Comparison of ENCODE assay signal across 9 cellular contexts in the genomic region with DNA sequence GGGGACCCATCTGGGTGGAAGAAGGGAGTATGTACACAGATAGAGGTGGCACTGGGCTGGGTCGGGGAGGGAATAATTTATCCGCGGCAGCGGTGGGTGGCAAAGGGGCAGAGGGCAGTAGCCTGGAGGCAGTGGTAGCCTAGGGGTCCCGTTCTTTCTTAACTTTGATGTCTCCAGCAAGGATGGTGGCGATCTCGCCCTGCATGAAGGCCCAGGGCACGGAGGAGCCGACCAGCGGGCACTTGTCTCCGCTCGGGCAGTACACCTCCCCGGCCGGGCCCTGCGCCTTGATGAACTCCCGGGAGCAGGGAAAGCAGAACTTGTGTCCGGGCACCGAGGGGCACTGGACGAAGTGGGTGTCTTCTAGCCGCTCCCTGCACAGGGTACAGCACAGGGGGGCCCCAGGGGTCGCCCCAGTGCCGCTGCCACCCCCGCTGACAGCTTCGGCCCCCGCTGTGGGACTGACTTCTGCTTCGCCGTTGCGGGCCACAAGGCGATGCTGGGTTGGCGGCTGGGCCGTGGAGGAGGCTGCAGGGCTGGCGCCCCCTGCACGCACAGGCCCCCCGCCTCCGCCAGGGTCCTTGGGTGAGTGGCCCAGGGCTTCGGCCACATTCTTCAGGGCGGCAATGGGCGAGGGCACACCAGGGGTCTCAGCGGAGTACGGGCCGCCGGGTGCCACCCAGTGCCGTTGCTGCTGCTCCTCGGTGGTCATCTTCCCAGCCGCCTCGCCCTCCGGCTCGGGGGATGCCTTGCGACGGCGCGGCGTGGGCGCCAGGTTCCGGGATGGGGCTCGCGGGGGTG. TPM values are rescaled to one million over a fixed set of nuclear protein-coding genes. Genes with fewer than 3 reads are reported as not detected.
DNase-seq lines count a peak whose midpoint lies in the region; ATAC-seq lines count a peak whose summit lies in the region.
"Had no signal": no experiment of that assay in that cellular context is flagged by ENCODE, and none has a peak within 500 bp of the region (broad histone marks: within the 10 kb centered on the region; RNA-seq: fewer than 3 reads in every experiment).

No MANE protein-coding gene starts in this region.

- DNase-seq in activated CD4-positive, alpha-beta T cell treated with anti-CD3 and anti-CD28 coated beads for 36 hours = no peak
- DNase-seq in activated CD4-positive, alpha-beta T cell treated with anti-CD3 and anti-CD28 coated beads for 4 hours = no peak
- no peak for DNase-seq in activated CD8-positive, alpha-beta T cell treated with anti-CD3 and anti-CD28 coated beads, Interleukin-2, amount 10 ng/mL, durations not matched to agents 7 days and 5 days
- peak; percentile 36 to 40 for DNase-seq in left colon
- DNase-seq in stimulated activated naive CD4-positive, alpha-beta T cell treated with Interleukin-2 at 50 U/mL for 16 hours (lab: John Stamatoyannopoulos, UW) = no peak
- no peak for DNase-seq in NCI-H510A treated with DMSO at 0.1 percent for 48 hours (lab: John Stamatoyannopoulos, UW)

- CTCF ChIA-PET in activated CD4-positive, alpha-beta T cell treated with anti-CD3 and anti-CD28 coated beads for 36 hours (lab: Charles Lee) = interaction anchor here (0.6 to 8.2 kb wide), 5 partner anchors 10 to 67 kb away, joined by 3 to 84 read pairs (median 4); a partner anchor contains a TSS
- CTCF ChIA-PET in activated CD8-positive, alpha-beta T cell treated with anti-CD3 and anti-CD28 coated beads, Interleukin-2, amount 10 ng/mL, durations not matched to agents 7 days and 5 days (lab: Charles Lee) = interaction anchor here (0.6 to 3.8 kb wide), 8 partner anchors 18 to 129 kb away, joined by 3 to 29 read pairs (median 7); a partner anchor contains a TSS

- peak overlapping the region; percentile 66 for H3K4me3 Mint-ChIP-seq in activated CD4-positive, alpha-beta T cell treated with anti-CD3 and anti-CD28 coated beads for 36 hours
- peak overlapping the region; percentile 3 for H3K4me3 Mint-ChIP-seq in activated CD8-positive, alpha-beta T cell treated with anti-CD3 and anti-CD28 coated beads, Interleukin-2, amount 10 ng/mL, durations not matched to agents 7 days and 5 days
- H3K4me3 Mint-ChIP-seq in stimulated activated memory B cell treated with anti-CD40 and anti-IgM and Interleukin-4, amounts not matched to agents 10 μg/mL and 1 μg/mL and 100 μg/mL, for 72 hours = peak overlapping the region; percentile 27

- H3K36me3 Mint-ChIP-seq in activated CD4-positive, alpha-beta T cell treated with anti-CD3 and anti-CD28 coated beads for 36 hours (ENCODE audit: low read depth) = peaks cover 3% of the 10 kb centered on the region
- H3K36me3 Mint-ChIP-seq in activated CD8-positive, alpha-beta T cell treated with anti-CD3 and anti-CD28 coated beads, Interleukin-2, amount 10 ng/mL, durations not matched to agents 7 days and 5 days (ENCODE audit: low read depth) = no peaks in the 10 kb centered on the region
- H3K36me3 Mint-ChIP-seq in stimulated activated memory B cell treated with anti-CD40 and anti-IgM and Interleukin-4, amounts not matched to agents 10 μg/mL and 1 μg/mL and 100 μg/mL, for 72 hours = peaks cover 15% of the 10 kb centered on the region

- H3K4me1 Mint-ChIP-seq in activated CD4-positive, alpha-beta T cell treated with anti-CD3 and anti-CD28 coated beads for 36 hours = peaks cover 24% of the 10 kb centered on the region
- peaks cover 35% of the 10 kb centered on the region for H3K4me1 Mint-ChIP-seq in activated CD8-positive, alpha-beta T cell treated with anti-CD3 and anti-CD28 coated beads, Interleukin-2, amount 10 ng/mL, durations not matched to agents 7 days and 5 days (ENCODE audit: low read depth)
- H3K4me1 Mint-ChIP-seq in stimulated activated memory B cell treated with anti-CD40 and anti-IgM and Interleukin-4, amounts not matched to agents 10 μg/mL and 1 μg/mL and 100 μg/mL, for 72 hours = peaks cover 37% of the 10 kb centered on the region

- POLR2A ChIA-PET in activated CD4-positive, alpha-beta T cell treated with anti-CD3 and anti-CD28 coated beads for 36 hours (lab: Charles Lee) = no interaction called here
- POLR2A ChIA-PET in activated CD8-positive, alpha-beta T cell treated with anti-CD3 and anti-CD28 coated beads, Interleukin-2, amount 10 ng/mL, durations not matched to agents 7 days and 5 days (lab: Charles Lee) = no interaction called here

- H3K27ac Mint-ChIP-seq in activated CD4-positive, alpha-beta T cell treated with anti-CD3 and anti-CD28 coated beads for 36 hours = no peak overlapping the region
- no peak overlapping the region for H3K27ac Mint-ChIP-seq in activated CD8-positive, alpha-beta T cell treated with anti-CD3 and anti-CD28 coated beads, Interleukin-2, amount 10 ng/mL, durations not matched to agents 7 days and 5 days
- H3K27ac Mint-ChIP-seq in stimulated activated memory B cell treated with anti-CD40 and anti-IgM and Interleukin-4, amounts not matched to agents 10 μg/mL and 1 μg/mL and 100 μg/mL, for 72 hours = no peak overlapping the region

- intact Hi-C loops in activated CD4-positive, alpha-beta T cell treated with anti-CD3 and anti-CD28 coated beads for 36 hours (cut with DNase I, micrococcal nuclease) = loop anchor here (1.0 to 10.0 kb wide), 4 partner anchors 20 to 1601 kb away; a partner anchor contains a TSS
- intact Hi-C loops in left colon (cut with DNase I, micrococcal nuclease) = no loop called here

- no peak for ATAC-seq in activated CD4-positive, alpha-beta T cell treated with anti-CD3 and anti-CD28 coated beads for 36 hours
- no peak for ATAC-seq in activated CD8-positive, alpha-beta T cell treated with anti-CD3 and anti-CD28 coated beads, Interleukin-2, amount 10 ng/mL, durations not matched to agents 7 days and 5 days
- no peak for ATAC-seq in left colon
- ATAC-seq in stimulated activated memory B cell treated with anti-CD40 and anti-IgM and Interleukin-4, amounts not matched to agents 10 μg/mL and 1 μg/mL and 100 μg/mL, for 72 hours = no peak
- no peak for ATAC-seq in GM18909 (IDR thresholded peaks at IDR 0.05; ENCODE audit: poor library complexity, unreplicated experiment)

- H3K9me3 Mint-ChIP-seq in activated CD4-positive, alpha-beta T cell treated with anti-CD3 and anti-CD28 coated beads for 36 hours (ENCODE audit: low read depth) = no peaks in the 10 kb centered on the region
- no peaks in the 10 kb centered on the region for H3K9me3 Mint-ChIP-seq in activated CD8-positive, alpha-beta T cell treated with anti-CD3 and anti-CD28 coated beads, Interleukin-2, amount 10 ng/mL, durations not matched to agents 7 days and 5 days (ENCODE audit: insufficient read depth)
- H3K9me3 Mint-ChIP-seq in stimulated activated memory B cell treated with anti-CD40 and anti-IgM and Interleukin-4, amounts not matched to agents 10 μg/mL and 1 μg/mL and 100 μg/mL, for 72 hours = no peaks in the 10 kb centered on the region

- no peaks in the 10 kb centered on the region for H3K27me3 Mint-ChIP-seq in activated CD4-positive, alpha-beta T cell treated with anti-CD3 and anti-CD28 coated beads for 36 hours
- H3K27me3 Mint-ChIP-seq in activated CD8-positive, alpha-beta T cell treated with anti-CD3 and anti-CD28 coated beads, Interleukin-2, amount 10 ng/mL, durations not matched to agents 7 days and 5 days (ENCODE audit: low read depth) = peaks cover 5% of the 10 kb centered on the region
- H3K27me3 Mint-ChIP-seq in stimulated activated memory B cell treated with anti-CD40 and anti-IgM and Interleukin-4, amounts not matched to agents 10 μg/mL and 1 μg/mL and 100 μg/mL, for 72 hours = peaks cover 22% of the 10 kb centered on the region

RNA-seq across cellular contexts. Expression of a gene that starts 1.9 kb away (rescaled TPM):
- 10 to 100 TPM; 12.6 to 15.2 TPM for total RNA-seq in activated CD4-positive, alpha-beta T cell treated with anti-CD3 and anti-CD28 coated beads for 36 hours
- 10 to 100 TPM; 18.0 to 19.1 TPM for total RNA-seq in activated CD8-positive, alpha-beta T cell treated with anti-CD3 and anti-CD28 coated beads, Interleukin-2, amount 10 ng/mL, durations not matched to agents 7 days and 5 days
- 10 to 100 TPM; 22.8 to 25.0 TPM for total RNA-seq in left colon

RNA-seq across cellular contexts. Expression of a gene that starts 18.3 kb away (rescaled TPM):
- total RNA-seq in activated CD4-positive, alpha-beta T cell treated with anti-CD3 and anti-CD28 coated beads for 36 hours = 1 to 10 TPM; 5.0 to 5.6 TPM
- 10 to 100 TPM; 10.4 to 11.3 TPM for total RNA-seq in activated CD8-positive, alpha-beta T cell treated with anti-CD3 and anti-CD28 coated beads, Interleukin-2, amount 10 ng/mL, durations not matched to agents 7 days and 5 days
- total RNA-seq in left colon = 10 to 100 TPM; 10.4 to 11.9 TPM

RNA-seq across cellular contexts. Expression of a gene that starts 20.0 kb away (rescaled TPM):
- under 1 TPM; 0.40 to 0.62 TPM for total RNA-seq in activated CD4-positive, alpha-beta T cell treated with anti-CD3 and anti-CD28 coated beads for 36 hours
- total RNA-seq in activated CD8-positive, alpha-beta T cell treated with anti-CD3 and anti-CD28 coated beads, Interleukin-2, amount 10 ng/mL, durations not matched to agents 7 days and 5 days = not detected
- 10 to 100 TPM; 31.5 to 53.7 TPM for total RNA-seq in left colon
- total RNA-seq: pulmonary artery endothelial cell had no signal

RNA-seq across cellular contexts. Expression of a gene that starts 21.1 kb away (rescaled TPM):
- 100 to 1,000 TPM; 108 to 128 TPM for total RNA-seq in activated CD4-positive, alpha-beta T cell treated with anti-CD3 and anti-CD28 coated beads for 36 hours
- 10 to 100 TPM; 97.3 to 98.3 TPM for total RNA-seq in activated CD8-positive, alpha-beta T cell treated with anti-CD3 and anti-CD28 coated beads, Interleukin-2, amount 10 ng/mL, durations not matched to agents 7 days and 5 days
- 10 to 100 TPM; 53.8 to 62.7 TPM for total RNA-seq in left colon

RNA-seq across cellular contexts. Expression of a gene that starts 30.5 kb away (rescaled TPM):
- not detected for total RNA-seq in activated CD4-positive, alpha-beta T cell treated with anti-CD3 and anti-CD28 coated beads for 36 hours
- total RNA-seq in activated CD8-positive, alpha-beta T cell treated with anti-CD3 and anti-CD28 coated beads, Interleukin-2, amount 10 ng/mL, durations not matched to agents 7 days and 5 days = not detected
- not detected for total RNA-seq in left colon
- total RNA-seq: pulmonary artery endothelial cell had no signal

Comparison
In these comparisons a context has a peak if more than half of its experiments do, and no peak if none do; other contexts are left out.
1. DNase-seq: peak in left colon (2 of 2); none in activated CD4-positive, alpha-beta T cell treated with anti-CD3 and anti-CD28 coated beads for 36 hours (single experiment), activated CD4-positive, alpha-beta T cell treated with anti-CD3 and anti-CD28 coated beads for 4 hours (0 of 2), activated CD8-positive, alpha-beta T cell treated with anti-CD3 and anti-CD28 coated beads, Interleukin-2, amount 10 ng/mL, durations not matched to agents 7 days and 5 days (single experiment), stimulated activated naive CD4-positive, alpha-beta T cell treated with Interleukin-2 at 50 U/mL for 16 hours (single experiment) and NCI-H510A treated with DMSO at 0.1 percent for 48 hours (single experiment).
2. H3K4me3 Mint-ChIP-seq: peak in every context shown above with its lines; median percentile 66 in activated CD4-positive, alpha-beta T cell treated with anti-CD3 and anti-CD28 coated beads for 36 hours; 27 in stimulated activated memory B cell treated with anti-CD40 and anti-IgM and Interleukin-4, amounts not matched to agents 10 μg/mL and 1 μg/mL and 100 μg/mL, for 72 hours; 3 in activated CD8-positive, alpha-beta T cell treated with anti-CD3 and anti-CD28 coated beads, Interleukin-2, amount 10 ng/mL, durations not matched to agents 7 days and 5 days.
3. RNA of a gene that starts 20.0 kb away (total RNA-seq): 31.5 to 53.7 TPM in left colon; 0.40 to 0.62 TPM in activated CD4-positive, alpha-beta T cell treated with anti-CD3 and anti-CD28 coated beads for 36 hours and not detected in activated CD8-positive, alpha-beta T cell treated with anti-CD3 and anti-CD28 coated beads, Interleukin-2, amount 10 ng/mL, durations not matched to agents 7 days and 5 days; every median in the first group is over 10 times any median in the second.
4. intact Hi-C loops: an anchor here in activated CD4-positive, alpha-beta T cell treated with anti-CD3 and anti-CD28 coated beads for 36 hours (1.0 to 10.0 kb wide); none called in left colon.